In genomic region chr6:155107432-155108069, GRCh38 we compare ENCODE assay signal across 14 cellular contexts.
A peak's percentile ranks its signal among the peaks of the same experiment; 100 is the strongest.
DNase-seq lines count a peak whose midpoint lies in the region; ATAC-seq, FAIRE-seq and TF ChIP-seq lines count a peak whose summit lies in the region.
"Had no signal": no experiment of that assay in that cellular context is flagged by ENCODE, and none has a peak within 500 bp of the region (broad histone marks: within the 10 kb centered on the region; RNA-seq: fewer than 3 reads in every experiment).

No MANE protein-coding gene starts in this region.

- CTCF ChIA-PET in CD8-positive, alpha-beta memory T cell (lab: Charles Lee), result no interaction called here
- CTCF ChIA-PET in Caco-2 (lab: Charles Lee), result no interaction called here

- peak overlapping the region; percentile 52 for H3K4ac ChIP-seq in mesendoderm (ENCODE audit: low read depth, low read length)

- no peak overlapping the region for H2BK120ac ChIP-seq in mesendoderm (ENCODE audit: low read depth, low read length)

- peak overlapping the region; percentile 66 for H3K4me2 ChIP-seq in BLaER1
- H3K4me2 ChIP-seq in mesendoderm (ENCODE audit: low read length), result no peak overlapping the region

- H3K9ac ChIP-seq in BLaER1 (peak overlapping the region; percentile 56; the same call in 1 of the 2 replicates), mesendoderm (ENCODE audit: low read length) (no peak overlapping the region)

- FAIRE-seq in D721Med (lab: Jason Lieb, UNC), result no peak
- FAIRE-seq: H54, islet of Langerhans had no signal

- no peak overlapping the region for H4K8ac ChIP-seq in mesendoderm (ENCODE audit: low read depth, low read length)

- peak overlapping the region in 6 of 7 donors; percentile 14 to 65 (median 40) for H3K4me3 Mint-ChIP-seq in CD8-positive, alpha-beta memory T cell
- H3K4me3 Mint-ChIP-seq in activated naive CD8-positive, alpha-beta T cell, result peak overlapping the region; percentile 73
- no peak overlapping the region for H3K4me3 Mint-ChIP-seq in Caco-2 (ENCODE audit: unreplicated experiment)

- H3K27ac ChIP-seq in BLaER1, result peak overlapping the region; percentile 16; the same call in 1 of the 2 replicates
- H3K27ac ChIP-seq in CD8-positive, alpha-beta memory T cell (ENCODE audit: low read depth, low read length), result no peak overlapping the region
- H3K27ac ChIP-seq in mesendoderm (ENCODE audit: low read depth, low read length), result no peak overlapping the region
- H3K27ac ChIP-seq: colonic mucosa, spleen had no signal

- H3K4me3 ChIP-seq in BLaER1 (peak overlapping the region; percentile 32; the same call in 1 of the 2 replicates), mesendoderm (ENCODE audit: low read length) (no peak overlapping the region), Caco-2 (ENCODE audit: low read depth, low read length) (no peak overlapping the region)
- no peak overlapping the region for H3K4me3 ChIP-seq in CD8-positive, alpha-beta memory T cell (ENCODE audit: low read length)
- H3K4me3 ChIP-seq: colonic mucosa, spleen had no signal

- H3K36me3 ChIP-seq in BLaER1, result no peaks in the 10 kb centered on the region
- H3K36me3 ChIP-seq in CD8-positive, alpha-beta memory T cell (ENCODE audit: insufficient read depth, low read length), result no peaks in the 10 kb centered on the region
- H3K36me3 ChIP-seq in mesendoderm (ENCODE audit: control insufficient read depth, insufficient read depth, low read length), result no peaks in the 10 kb centered on the region
- no peaks in the 10 kb centered on the region for H3K36me3 ChIP-seq in Caco-2 (ENCODE audit: control insufficient read depth, insufficient read depth, low read length)
- H3K36me3 ChIP-seq: colonic mucosa, spleen had no signal

- H3K27me3 Mint-ChIP-seq in CD8-positive, alpha-beta memory T cell, result peaks cover 2 to 5% of the 10 kb centered on the region in 2 donors
- H3K27me3 Mint-ChIP-seq in activated naive CD8-positive, alpha-beta T cell, result peaks cover 1% of the 10 kb centered on the region
- H3K27me3 Mint-ChIP-seq in Caco-2 (ENCODE audit: insufficient read depth, unreplicated experiment), result no peaks in the 10 kb centered on the region

- H3K27me3 ChIP-seq in BLaER1 (no peaks in the 10 kb centered on the region), mesendoderm (ENCODE audit: insufficient read depth, low read length, poor library complexity) (no peaks in the 10 kb centered on the region), Caco-2 (replicated peaks; ENCODE audit: control insufficient read depth, insufficient read depth, low read length) (no peaks in the 10 kb centered on the region)
- H3K27me3 ChIP-seq in CD8-positive, alpha-beta memory T cell (ENCODE audit: insufficient read depth, low read length, poor library complexity, severe bottlenecking), result no peaks in the 10 kb centered on the region
- H3K27me3 ChIP-seq: colonic mucosa had no signal

- H2BK5ac ChIP-seq in mesendoderm (ENCODE audit: low read length), result no peak overlapping the region

- H4K5ac ChIP-seq in mesendoderm (ENCODE audit: low read length), result no peak overlapping the region

- no peak overlapping the region for H2BK15ac ChIP-seq in mesendoderm (replicated peaks; ENCODE audit: low read depth)

- peaks cover 24% of the 10 kb centered on the region for H3K4me1 ChIP-seq in BLaER1
- no peaks in the 10 kb centered on the region for H3K4me1 ChIP-seq in CD8-positive, alpha-beta memory T cell (ENCODE audit: insufficient read depth, low read length)
- H3K4me1 ChIP-seq in mesendoderm (ENCODE audit: control insufficient read depth, low read depth, low read length), result peaks cover 2% of the 10 kb centered on the region
- no peaks in the 10 kb centered on the region for H3K4me1 ChIP-seq in Caco-2
- H3K4me1 ChIP-seq: colonic mucosa, spleen had no signal

- H2AK5ac ChIP-seq in mesendoderm (ENCODE audit: low read length), result no peak overlapping the region

- peak overlapping the region in 2 of 8 donors; percentile 34 to 67 for H3K27ac Mint-ChIP-seq in CD8-positive, alpha-beta memory T cell
- H3K27ac Mint-ChIP-seq in activated naive CD8-positive, alpha-beta T cell, result peak overlapping the region; percentile 64
- no peak overlapping the region for H3K27ac Mint-ChIP-seq in Caco-2 (ENCODE audit: unreplicated experiment)

- POLR2A ChIA-PET in CD8-positive, alpha-beta memory T cell (lab: Charles Lee), result no interaction called here
- POLR2A ChIA-PET in Caco-2 (lab: Charles Lee), result no interaction called here

- H3K79me2 ChIP-seq in mesendoderm (ENCODE audit: control insufficient read depth, insufficient read depth, low read length), result no peaks in the 10 kb centered on the region

- TF ChIP-seq CTCF in D721Med (IDR thresholded peaks at IDR 0.05; ENCODE audit: insufficient read depth, missing control alignments), result no peak
- no peak for TF ChIP-seq CTCF in Caco-2 (IDR thresholded peaks at IDR 0.05; ENCODE audit: insufficient read depth in 1 of 2, low read depth in 1 of 2, low read length in 1 of 2, severe bottlenecking in 1 of 2, unreplicated experiment in 1 of 2)

- H3K9me3 Mint-ChIP-seq in CD8-positive, alpha-beta memory T cell, result no peaks in the 10 kb centered on the region
- H3K9me3 Mint-ChIP-seq in activated naive CD8-positive, alpha-beta T cell (ENCODE audit: low read depth), result no peaks in the 10 kb centered on the region
- H3K9me3 Mint-ChIP-seq in Caco-2 (ENCODE audit: unreplicated experiment), result no peaks in the 10 kb centered on the region

- H3K56ac ChIP-seq in mesendoderm (ENCODE audit: low read length), result no peak overlapping the region

- intact Hi-C loops in Caco-2 (cut with micrococcal nuclease; ENCODE audit: unreplicated experiment), result no loop called here

- peaks cover 12 to 30% (median 17%) of the 10 kb centered on the region in 3 donors for H3K4me1 Mint-ChIP-seq in CD8-positive, alpha-beta memory T cell
- H3K4me1 Mint-ChIP-seq in activated naive CD8-positive, alpha-beta T cell (ENCODE audit: low read depth), result peaks cover 18% of the 10 kb centered on the region
- H3K4me1 Mint-ChIP-seq in Caco-2 (ENCODE audit: low read depth, unreplicated experiment), result no peaks in the 10 kb centered on the region

- WGBS in mesendoderm (ENCODE audit: extremely low coverage, insufficient coverage, low lambda C conversion rate), result no CpG with 5 or more reads among the region's 7 CpGs

- no TSS peak for BruUV-seq in Caco-2 (replicated peaks; lab: Mats Ljungman, UMichigan)

- no peaks in the 10 kb centered on the region for H3K79me1 ChIP-seq in mesendoderm (ENCODE audit: low read length)

- DNase-seq in CD8-positive, alpha-beta memory T cell, result no peak
- DNase-seq in mesendoderm, result no peak
- no peak for DNase-seq in D721Med (ENCODE audit: insufficient read length, low spot score)
- DNase-seq in Caco-2, result no peak
- DNase-seq: amniotic stem cell, colonic mucosa, midbrain, occipital lobe, spleen had no signal

- no peaks in the 10 kb centered on the region for H4K20me1 ChIP-seq in BLaER1

- H3K23ac ChIP-seq in mesendoderm (ENCODE audit: low read length), result no peak overlapping the region

- no peak for ATAC-seq in HG02840 (IDR thresholded peaks at IDR 0.05; ENCODE audit: low FRiP score, unreplicated experiment)

- H3K18ac ChIP-seq in mesendoderm (ENCODE audit: low read length), result no peak overlapping the region

- H3K9me3 ChIP-seq in BLaER1 (no peaks in the 10 kb centered on the region), Caco-2 (no peaks in the 10 kb centered on the region)
- no peaks in the 10 kb centered on the region for H3K9me3 ChIP-seq in CD8-positive, alpha-beta memory T cell (ENCODE audit: low read length)
- H3K9me3 ChIP-seq: colonic mucosa, spleen had no signal

- no peaks in the 10 kb centered on the region for H3K36me3 Mint-ChIP-seq in CD8-positive, alpha-beta memory T cell
- no peaks in the 10 kb centered on the region for H3K36me3 Mint-ChIP-seq in activated naive CD8-positive, alpha-beta T cell
- no peaks in the 10 kb centered on the region for H3K36me3 Mint-ChIP-seq in Caco-2 (ENCODE audit: insufficient read depth, unreplicated experiment)
